ENCODE assay signal across 19 cellular contexts in genomic region chrX:119062750-119063374, GRCh38. TPM values are rescaled to one million over a fixed set of nuclear protein-coding genes. Genes with fewer than 3 reads are reported as not detected.
DNase-seq lines count a peak whose midpoint lies in the region; ATAC-seq lines count a peak whose summit lies in the region.
"Had no signal": no experiment of that assay in that cellular context is flagged by ENCODE, and none has a peak within 500 bp of the region (broad histone marks: within the 10 kb centered on the region; RNA-seq: fewer than 3 reads in every experiment).

No MANE protein-coding gene starts in this region.

- H3K4me3 ChIP-seq in HAP-1: no peak overlapping the region
- H3K4me3 ChIP-seq: esophagus squamous epithelium, GM12878, lung had no signal

- H3K27me3 Mint-ChIP-seq in activated naive CD8-positive, alpha-beta T cell treated with anti-CD3 and anti-CD28 coated beads, Interleukin-2, amount 50 U/mL, for 24 hours: no peaks in the 10 kb centered on the region

- H3K27me3 ChIP-seq in HAP-1 (ENCODE audit: low read depth): no peaks in the 10 kb centered on the region
- H3K27me3 ChIP-seq: esophagus squamous epithelium had no signal

- no peaks in the 10 kb centered on the region for H3K36me3 ChIP-seq in HAP-1 (replicated peaks)
- H3K36me3 ChIP-seq: esophagus squamous epithelium had no signal

- no peak for ATAC-seq in GM21381 (IDR thresholded peaks at IDR 0.05; ENCODE audit: unreplicated experiment)
- ATAC-seq in activated naive CD8-positive, alpha-beta T cell treated with anti-CD3 and anti-CD28 coated beads, Interleukin-2, amount 50 U/mL, for 24 hours: no peak
- no peak for ATAC-seq in HG02840 (IDR thresholded peaks at IDR 0.05; ENCODE audit: low FRiP score, unreplicated experiment)
- ATAC-seq: GM12878; naive thymus-derived CD8-positive, alpha-beta T cell; Panc1 had no signal

- in situ Hi-C loops in HAP-1 (cut with MboI; ENCODE audit: low sequenced_read_pairs): no loop called here

- no peaks in the 10 kb centered on the region for H3K36me3 Mint-ChIP-seq in activated naive CD8-positive, alpha-beta T cell treated with anti-CD3 and anti-CD28 coated beads, Interleukin-2, amount 50 U/mL, for 24 hours (ENCODE audit: low read depth)
- H3K36me3 Mint-ChIP-seq: naive thymus-derived CD8-positive, alpha-beta T cell had no signal

- no peaks in the 10 kb centered on the region for H3K9me3 Mint-ChIP-seq in activated naive CD8-positive, alpha-beta T cell treated with anti-CD3 and anti-CD28 coated beads, Interleukin-2, amount 50 U/mL, for 24 hours
- H3K9me3 Mint-ChIP-seq: naive thymus-derived CD8-positive, alpha-beta T cell had no signal

- H3K27ac Mint-ChIP-seq in activated naive CD8-positive, alpha-beta T cell treated with anti-CD3 and anti-CD28 coated beads, Interleukin-2, amount 50 U/mL, for 24 hours: no peak overlapping the region
- H3K27ac Mint-ChIP-seq: naive thymus-derived CD8-positive, alpha-beta T cell had no signal

- H3K9me3 ChIP-seq in HAP-1: no peaks in the 10 kb centered on the region
- H3K9me3 ChIP-seq: esophagus squamous epithelium had no signal

- peak; percentile 23 for DNase-seq in Daoy (ENCODE audit: low read depth)
- peak; percentile 25 for DNase-seq in NCI-H2029 treated with DMSO at 0.1 percent for 48 hours (lab: John Stamatoyannopoulos, UW)
- DNase-seq in amniotic epithelial cell (ENCODE audit: low read depth): peak; percentile 10
- DNase-seq in iris pigment epithelial cell (ENCODE audit: low read depth): peak; percentile 66
- DNase-seq in HAP-1 (ENCODE audit: low spot score in 2 of 2): no peak
- no peak for DNase-seq in activated naive CD8-positive, alpha-beta T cell treated with anti-CD3 and anti-CD28 coated beads, Interleukin-2, amount 50 U/mL, for 24 hours
- DNase-seq: activated CD8-positive, alpha-beta memory T cell treated with anti-CD3 and anti-CD28 coated beads for 24 hours; aorta; esophagus squamous epithelium; naive thymus-derived CD8-positive, alpha-beta T cell; NCI-H1048; NCI-H446 treated with DMSO at 0.1 percent for 48 hours; retina had no signal

- no peak overlapping the region for H3K4me3 Mint-ChIP-seq in activated naive CD8-positive, alpha-beta T cell treated with anti-CD3 and anti-CD28 coated beads, Interleukin-2, amount 50 U/mL, for 24 hours
- H3K4me3 Mint-ChIP-seq: naive thymus-derived CD8-positive, alpha-beta T cell had no signal

- H3K4me1 ChIP-seq in HAP-1: no peaks in the 10 kb centered on the region
- H3K4me1 ChIP-seq: esophagus squamous epithelium had no signal

- no peaks in the 10 kb centered on the region for H3K4me1 Mint-ChIP-seq in activated naive CD8-positive, alpha-beta T cell treated with anti-CD3 and anti-CD28 coated beads, Interleukin-2, amount 50 U/mL, for 24 hours
- H3K4me1 Mint-ChIP-seq: naive thymus-derived CD8-positive, alpha-beta T cell had no signal

RNA-seq across cellular contexts. Expression of gene CT47C1, which starts 9.9 kb away (rescaled TPM):
- total RNA-seq in Daoy (2014; rRNA removed; shearing (Covaris generic)): not detected in 2 replicates
- total RNA-seq: aorta; dermis microvascular lymphatic vessel endothelial cell; esophagus squamous epithelium; GM12878; lung; naive thymus-derived CD8-positive, alpha-beta T cell had no signal

Comparison
In these comparisons a context has a peak if more than half of its experiments do, and no peak if none do; other contexts are left out.
1. DNase-seq: peak in Daoy (single experiment), NCI-H2029 treated with DMSO at 0.1 percent for 48 hours (single experiment), amniotic epithelial cell (single experiment) and iris pigment epithelial cell (single experiment); none in HAP-1 (0 of 2) and activated naive CD8-positive, alpha-beta T cell treated with anti-CD3 and anti-CD28 coated beads, Interleukin-2, amount 50 U/mL, for 24 hours (single experiment).